In the genomic region with DNA sequence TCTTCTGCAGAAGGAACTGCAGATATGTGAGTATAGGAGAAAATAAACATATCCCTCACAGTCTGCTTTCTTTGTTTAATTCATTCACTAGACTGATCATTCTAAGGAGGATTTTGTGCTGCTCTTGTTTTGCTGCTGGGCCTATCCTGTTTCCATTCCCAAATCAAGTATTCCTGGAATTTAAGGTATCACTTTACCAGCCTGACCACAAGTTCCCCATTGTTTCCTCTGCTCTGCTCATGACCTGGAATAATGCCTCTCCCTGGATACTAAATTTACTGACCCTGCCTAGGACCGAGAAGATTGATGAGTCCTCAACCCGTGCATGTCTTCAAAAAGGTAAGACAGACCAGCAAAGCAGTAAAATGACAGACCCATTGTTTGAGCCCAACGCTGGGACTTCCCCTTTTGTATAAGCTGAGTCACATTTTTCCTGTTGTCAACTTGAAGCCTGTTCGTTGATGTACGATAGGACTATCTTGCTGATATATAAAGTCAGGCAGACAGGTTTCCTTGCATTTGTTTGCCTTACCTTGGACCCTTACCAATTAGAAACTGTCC, we compare ENCODE assay signal across 8 cellular contexts.
DNase-seq lines count a peak whose midpoint lies in the region; ATAC-seq, FAIRE-seq and TF ChIP-seq lines count a peak whose summit lies in the region.

No MANE protein-coding gene starts in this region.

- H3K9me3 ChIP-seq in right cardiac atrium (ENCODE audit: control insufficient read depth, low read length): no peaks in the 10 kb centered on the region

- peaks cover 35% of the 10 kb centered on the region for H3K4me1 Mint-ChIP-seq in activated CD4-positive, alpha-beta T cell treated with anti-CD3 and anti-CD28 coated beads, Interleukin-2, amount 10 ng/mL, durations not matched to agents 24 days and 14 days

- intact Hi-C loops in activated CD4-positive, alpha-beta T cell treated with anti-CD3 and anti-CD28 coated beads, Interleukin-2, amount 10 ng/mL, durations not matched to agents 24 days and 14 days (cut with micrococcal nuclease): loop anchor here (1.0 kb wide), 1 partner anchor 95 kb away; no protein-coding TSS in a partner anchor
- intact Hi-C loops in right cardiac atrium (cut with DNase I): no loop called here

- peak overlapping the region; percentile 94 for H3K27ac Mint-ChIP-seq in activated CD4-positive, alpha-beta T cell treated with anti-CD3 and anti-CD28 coated beads, Interleukin-2, amount 10 ng/mL, durations not matched to agents 24 days and 14 days

- peak overlapping the region; percentile 70 for H3K4me3 Mint-ChIP-seq in activated CD4-positive, alpha-beta T cell treated with anti-CD3 and anti-CD28 coated beads, Interleukin-2, amount 10 ng/mL, durations not matched to agents 24 days and 14 days

- H3K27ac ChIP-seq in right cardiac atrium (ENCODE audit: low read length): no peak overlapping the region

- H3K27me3 Mint-ChIP-seq in activated CD4-positive, alpha-beta T cell treated with anti-CD3 and anti-CD28 coated beads, Interleukin-2, amount 10 ng/mL, durations not matched to agents 24 days and 14 days: peaks cover 1% of the 10 kb centered on the region

- H3K27me3 ChIP-seq in right cardiac atrium (ENCODE audit: control insufficient read depth, insufficient read depth): no peaks in the 10 kb centered on the region

- no peak for DNase-seq in GM12891 (ENCODE audit: insufficient read length, low spot score)
- peak; percentile 79 for DNase-seq in LNCaP clone FGC (ENCODE audit: low read depth)
- DNase-seq in activated CD4-positive, alpha-beta T cell treated with anti-CD3 and anti-CD28 coated beads, Interleukin-2, amount 10 ng/mL, durations not matched to agents 24 days and 14 days: peak; percentile 81
- no peak for DNase-seq in right cardiac atrium
- peak; percentile 47 for DNase-seq in stimulated activated CD4-positive, alpha-beta T cell treated with anti-CD3 and anti-CD28 coated beads, Interleukin-1b, Interleukin-23, amount 100 ng/mL, for 48 hours
- no peak for DNase-seq in NCI-H1105 (lab: John Stamatoyannopoulos, UW)
- no peak for DNase-seq in NCI-H345 (lab: John Stamatoyannopoulos, UW)

- no peaks in the 10 kb centered on the region for H3K4me1 ChIP-seq in right cardiac atrium (ENCODE audit: control insufficient read depth, insufficient read depth, low read length)

- no peak for FAIRE-seq in GM12891 (lab: Jason Lieb, UNC)

- H3K4me3 ChIP-seq in LNCaP clone FGC (ENCODE audit: low read depth, low read length) (no peak overlapping the region), right cardiac atrium (ENCODE audit: low read length) (no peak overlapping the region)

- 16% methylated on average over 5 of the region's 5 CpGs for WGBS in right cardiac atrium

- no peak for TF ChIP-seq POLR2A in GM12891 (IDR thresholded peaks at IDR 0.05; ENCODE audit: low read depth, low read length)

- peak; percentile 39 for ATAC-seq in GM21825 (IDR thresholded peaks at IDR 0.05; ENCODE audit: unreplicated experiment)
- peak; percentile 45 to 58 for ATAC-seq in right cardiac atrium

- no peak for TF ChIP-seq CTCF in LNCaP clone FGC (IDR thresholded peaks at IDR 0.05; ENCODE audit: control insufficient read depth, extremely low read depth, insufficient read depth)

- H3K36me3 Mint-ChIP-seq in activated CD4-positive, alpha-beta T cell treated with anti-CD3 and anti-CD28 coated beads, Interleukin-2, amount 10 ng/mL, durations not matched to agents 24 days and 14 days (ENCODE audit: low read depth): no peaks in the 10 kb centered on the region

- no peaks in the 10 kb centered on the region for H3K9me3 Mint-ChIP-seq in activated CD4-positive, alpha-beta T cell treated with anti-CD3 and anti-CD28 coated beads, Interleukin-2, amount 10 ng/mL, durations not matched to agents 24 days and 14 days

TF ChIP-seq in GM12891, 5 proteins besides CTCF, POLR2A, EP300 and RAD21:
- TF ChIP-seq POLR2AphosphoS5 (IDR thresholded peaks at IDR 0.05; ENCODE audit: low read depth, low read length) (no peak), TAF1 (IDR thresholded peaks at IDR 0.05; ENCODE audit: low read depth, low read length) (no peak), SPI1 (IDR thresholded peaks at IDR 0.05; ENCODE audit: low read depth, low read length) (peak; percentile 91), POU2F2 (IDR thresholded peaks at IDR 0.05; ENCODE audit: low read depth, low read length) (no peak), PAX5 (IDR thresholded peaks at IDR 0.05; ENCODE audit: insufficient read depth, low read length, severe bottlenecking) (no peak)
TF ChIP-seq in GM12891: peak in this region for 1.

Comparison
In these comparisons a context has a peak if more than half of its experiments do, and no peak if none do; other contexts are left out.
1. DNase-seq: peak in LNCaP clone FGC (single experiment), activated CD4-positive, alpha-beta T cell treated with anti-CD3 and anti-CD28 coated beads, Interleukin-2, amount 10 ng/mL, durations not matched to agents 24 days and 14 days (single experiment) and stimulated activated CD4-positive, alpha-beta T cell treated with anti-CD3 and anti-CD28 coated beads, Interleukin-1b, Interleukin-23, amount 100 ng/mL, for 48 hours (single experiment); none in GM12891 (single experiment), right cardiac atrium (0 of 3), NCI-H1105 (single experiment) and NCI-H345 (single experiment).